ENCODE assay signal across 1 cellular context in the genomic region with DNA sequence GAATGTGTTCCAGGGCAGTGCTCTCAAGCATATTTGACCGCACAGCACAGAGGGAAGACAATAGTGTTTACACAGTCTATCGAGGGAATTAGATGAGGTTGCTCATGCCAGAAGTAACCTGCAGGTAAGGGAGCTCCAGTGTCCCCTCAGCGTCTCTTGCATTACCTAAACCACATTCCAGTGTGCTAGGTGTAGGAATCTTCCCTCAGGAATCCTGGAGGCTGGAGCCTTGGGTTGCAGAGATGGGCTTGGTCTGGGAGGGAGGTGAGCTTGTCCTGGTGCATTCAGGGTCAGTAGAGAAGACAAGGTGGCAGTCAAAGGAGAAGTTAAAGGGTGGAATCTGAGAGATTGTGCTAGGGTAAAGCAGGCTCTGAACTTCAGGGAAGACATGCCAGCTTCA.
TF ChIP-seq lines count a peak whose summit lies in the region.

No MANE protein-coding gene starts in this region.

TF ChIP-seq in GM23338, 12 proteins besides CTCF, POLR2A, EP300 and RAD21 (continued from another document):
- TF ChIP-seq CREB1 (CRISPR knock-in tag; IDR thresholded peaks at IDR 0.05; ENCODE audit: low read depth) (no peak), NANOG (IDR thresholded peaks at IDR 0.05; ENCODE audit: borderline replicate concordance) (no peak)
